8 cellular contexts compared by ENCODE assay signal in genomic region chr9:128690684-128691034, GRCh38. TPM values are rescaled to one million over a fixed set of nuclear protein-coding genes. Genes with fewer than 3 reads are reported as not detected.
DNase-seq lines count a peak whose midpoint lies in the region; ATAC-seq and TF ChIP-seq lines count a peak whose summit lies in the region.

No MANE protein-coding gene starts in this region.

- H2AFZ ChIP-seq in HCT116 (ENCODE audit: low read depth, low read length, poor library complexity, severe bottlenecking): no peak overlapping the region
- no peak overlapping the region for H2AFZ ChIP-seq in smooth muscle cell (ENCODE audit: low read depth)

- H3K4me1 ChIP-seq in HCT116 (ENCODE audit: control insufficient read depth in 1 of 2, insufficient read depth in 2 of 2, low read length in 2 of 2) (peaks cover 19 to 36% of the 10 kb centered on the region in 2 experiments), iPS DF 6.9 (ENCODE audit: control insufficient read depth, insufficient read depth, low read length) (0 out of 2 replicates have a peak, but pooled peaks cover 3% of the 10 kb centered on the region), smooth muscle cell (ENCODE audit: low read depth) (peaks cover 27% of the 10 kb centered on the region)

- H3K9me3 Mint-ChIP-seq in activated CD8-positive, alpha-beta T cell treated with anti-CD3 and anti-CD28 coated beads for 36 hours: no peaks in the 10 kb centered on the region

- DNase-seq in HCT116 (ENCODE audit: low read depth, low spot score) (no peak), iPS DF 6.9 (ENCODE audit: low read depth, low spot score) (no peak), smooth muscle cell (lab: John Stamatoyannopoulos, UW; ENCODE audit: unreplicated experiment) (no peak), NCI-H2196 (lab: John Stamatoyannopoulos, UW; ENCODE audit: unreplicated experiment) (no peak), SHP77 treated with DMSO at 0.1 percent for 48 hours (lab: John Stamatoyannopoulos, UW) (no peak)
- no peak for DNase-seq in activated CD8-positive, alpha-beta T cell treated with anti-CD3 and anti-CD28 coated beads for 36 hours
- DNase-seq in activated effector memory CD4-positive, alpha-beta T cell treated with anti-CD3 and anti-CD28 coated beads, Interleukin-2, amount 50 U/mL, for 16 hours: no peak

- H3K4me3 ChIP-seq in HCT116 (replicated peaks in 1 of 2; ENCODE audit: low read depth in 1 of 2, low read length in 2 of 2) (peak overlapping the region; percentile 90 to 100), iPS DF 6.9 (ENCODE audit: low read length) (peak overlapping the region; percentile 44), smooth muscle cell (peak overlapping the region; percentile 92)

- ATAC-seq in HCT116 (no peak), HG02884 (IDR thresholded peaks at IDR 0.05; ENCODE audit: unreplicated experiment) (no peak)
- ATAC-seq in activated CD8-positive, alpha-beta T cell treated with anti-CD3 and anti-CD28 coated beads for 36 hours: no peak

- H3K27ac ChIP-seq in HCT116 (ENCODE audit: low read depth, low read length): peak overlapping the region; percentile 92
- H3K27ac ChIP-seq in iPS DF 6.9 (ENCODE audit: low read length): no peak overlapping the region
- peak overlapping the region; percentile 61 for H3K27ac ChIP-seq in smooth muscle cell (ENCODE audit: low read depth)

- RAD21 ChIA-PET in HCT116 (lab: Charles Lee; ENCODE audit: low non-redundant PET in 1 of 2, low total read pairs in 2 of 2, uncharacterized antibody in 2 of 2, unreplicated experiment in 2 of 2): no interaction called here

- POLR2A ChIA-PET in HCT116 (lab: Charles Lee): no interaction called here
- POLR2A ChIA-PET in activated CD8-positive, alpha-beta T cell treated with anti-CD3 and anti-CD28 coated beads for 36 hours (lab: Charles Lee): interaction anchor here (0.7 to 3.4 kb wide), 6 partner anchors 10 to 208 kb away, joined by 3 to 16 read pairs (median 4); partner anchors contain the start of gene ZER1

- H3K36me3 ChIP-seq in HCT116 (ENCODE audit: control insufficient read depth in 1 of 2, insufficient read depth in 2 of 2, low read length in 2 of 2) (peaks cover 38 to 43% of the 10 kb centered on the region in 2 experiments), iPS DF 6.9 (ENCODE audit: control insufficient read depth, insufficient read depth, low read length) (peaks cover 19% of the 10 kb centered on the region), smooth muscle cell (ENCODE audit: low read depth) (peaks cover 10% of the 10 kb centered on the region)

- H4K20me1 ChIP-seq in HCT116 (ENCODE audit: insufficient read depth): peaks cover 36% of the 10 kb centered on the region; the same call in 1 of the 2 replicates
- H4K20me1 ChIP-seq in smooth muscle cell (ENCODE audit: low read depth): peaks cover 49% of the 10 kb centered on the region

- H3K9ac ChIP-seq in HCT116 (ENCODE audit: low read length): peak overlapping the region; percentile 99
- H3K9ac ChIP-seq in smooth muscle cell (ENCODE audit: low read depth): peak overlapping the region; percentile 78

- intact Hi-C loops in HCT116 (cut with micrococcal nuclease): no loop called here
- intact Hi-C loops in activated CD8-positive, alpha-beta T cell treated with anti-CD3 and anti-CD28 coated beads for 36 hours (cut with micrococcal nuclease): no loop called here

- H3K9me3 ChIP-seq in HCT116 (ENCODE audit: control insufficient read depth in 1 of 2, insufficient read depth in 1 of 2, low read depth in 1 of 2, low read length in 2 of 2) (no peaks in the 10 kb centered on the region), iPS DF 6.9 (ENCODE audit: control insufficient read depth, insufficient read depth, low read length) (no peaks in the 10 kb centered on the region), smooth muscle cell (replicated peaks; ENCODE audit: low read depth) (no peaks in the 10 kb centered on the region)

- WGBS in iPS DF 6.9 (ENCODE audit: insufficient coverage, insufficient read length): no CpG with 5 or more reads among the region's 5 CpGs
- 8% methylated on average over 5 of the region's 5 CpGs for WGBS in smooth muscle cell (ENCODE audit: low lambda C conversion rate)

- no peak for TF ChIP-seq RAD21 in HCT116 (IDR thresholded peaks at IDR 0.05; ENCODE audit: low read depth)

- peak overlapping the region; percentile 88 for H3K4me3 Mint-ChIP-seq in activated CD8-positive, alpha-beta T cell treated with anti-CD3 and anti-CD28 coated beads for 36 hours

- H3K27me3 Mint-ChIP-seq in activated CD8-positive, alpha-beta T cell treated with anti-CD3 and anti-CD28 coated beads for 36 hours: no peaks in the 10 kb centered on the region

- CTCF ChIA-PET in HCT116 (lab: Charles Lee): no interaction called here
- CTCF ChIA-PET in activated CD8-positive, alpha-beta T cell treated with anti-CD3 and anti-CD28 coated beads for 36 hours (lab: Charles Lee): interaction anchor here (4.5 kb wide), 1 partner anchor 10 kb away, joined by 29 read pairs; the partner anchor contains the start of gene PKN3

- H3F3A ChIP-seq in smooth muscle cell (ENCODE audit: low read depth): peaks cover 32% of the 10 kb centered on the region

- H3K27me3 ChIP-seq in HCT116 (ENCODE audit: insufficient read depth, low read length) (no peaks in the 10 kb centered on the region), iPS DF 6.9 (ENCODE audit: control insufficient read depth, insufficient read depth, low read length) (no peaks in the 10 kb centered on the region), smooth muscle cell (ENCODE audit: low read depth) (no peaks in the 10 kb centered on the region)

- no peak for TF ChIP-seq CTCF in HCT116 (IDR thresholded peaks at IDR 0.05 in 2 of 3, conservative IDR thresholded peaks at IDR 0.05 in 1 of 3; ENCODE audit: borderline replicate concordance in 1 of 3, insufficient read depth in 1 of 3, low read depth in 2 of 3, low read length in 2 of 3)
- no peak for TF ChIP-seq CTCF in activated CD8-positive, alpha-beta T cell treated with anti-CD3 and anti-CD28 coated beads for 36 hours (IDR thresholded peaks at IDR 0.05)
- TF ChIP-seq CTCF in smooth muscle cell (IDR thresholded peaks at IDR 0.05; ENCODE audit: borderline replicate concordance, insufficient read depth, poor library complexity, severe bottlenecking): no peak

- peak overlapping the region; percentile 95 for H3K27ac Mint-ChIP-seq in activated CD8-positive, alpha-beta T cell treated with anti-CD3 and anti-CD28 coated beads for 36 hours

- H3K4me2 ChIP-seq in HCT116 (ENCODE audit: low read length) (peak overlapping the region; percentile 98), smooth muscle cell (peak overlapping the region; percentile 99)

- peaks cover 49% of the 10 kb centered on the region for H3K36me3 Mint-ChIP-seq in activated CD8-positive, alpha-beta T cell treated with anti-CD3 and anti-CD28 coated beads for 36 hours (ENCODE audit: low read depth)

- H3K4me1 Mint-ChIP-seq in activated CD8-positive, alpha-beta T cell treated with anti-CD3 and anti-CD28 coated beads for 36 hours (ENCODE audit: low read depth): peaks cover 52% of the 10 kb centered on the region

- no peak for TF ChIP-seq POLR2A in HCT116 (IDR thresholded peaks at IDR 0.05; ENCODE audit: borderline replicate concordance, extremely low read depth, insufficient read depth, insufficient read length)

- TSS peak; percentile 37 for BruUV-seq in HCT116 (replicated peaks; lab: Mats Ljungman, UMichigan)

- H3K79me2 ChIP-seq in HCT116 (ENCODE audit: insufficient read depth, low read length) (peaks cover 69% of the 10 kb centered on the region), smooth muscle cell (ENCODE audit: low read depth) (peaks cover 49% of the 10 kb centered on the region)

- no peaks in the 10 kb centered on the region for H3K9me2 ChIP-seq in HCT116 (ENCODE audit: insufficient read depth)

TF ChIP-seq in HCT116, 20 proteins besides CTCF, POLR2A, EP300 and RAD21 (continues in another document):
- no peak for TF ChIP-seq EGR1 (IDR thresholded peaks at IDR 0.05; ENCODE audit: low read depth)
- no peak for TF ChIP-seq CEBPB (IDR thresholded peaks at IDR 0.05; ENCODE audit: low read depth)

RNA-seq across cellular contexts. Expression of gene SET, which starts 1.6 kb away (rescaled TPM):
- 595 TPM for total RNA-seq in HCT116 (2021; ENCODE audit: unreplicated experiment)
- 271 and 320 TPM in 2 replicates for polyA plus RNA-seq in HCT116 (2012)
- total RNA-seq in activated CD8-positive, alpha-beta T cell treated with anti-CD3 and anti-CD28 coated beads for 36 hours: 100 to 1,000 TPM; 749 to 755 TPM
- total RNA-seq in smooth muscle cell: 262 and 380 TPM in 2 replicates
- polyA plus RNA-seq in smooth muscle cell: 162 and 197 TPM in 2 replicates

RNA-seq across cellular contexts. Expression of gene PKN3, which starts 11.6 kb away (rescaled TPM):
- total RNA-seq in HCT116 (2021; ENCODE audit: unreplicated experiment): 37.9 TPM
- 30.1 and 34.1 TPM in 2 replicates for polyA plus RNA-seq in HCT116 (2012)
- 10 to 100 TPM in 1 of 2 experiments, 1 to 10 TPM in 1; 9.3 to 10.7 TPM for total RNA-seq in activated CD8-positive, alpha-beta T cell treated with anti-CD3 and anti-CD28 coated beads for 36 hours
- total RNA-seq in smooth muscle cell: 0.63 and 1.4 TPM in 2 replicates
- polyA plus RNA-seq in smooth muscle cell: 1.5 and 2.2 TPM in 2 replicates

RNA-seq across cellular contexts. Expression of gene ZDHHC12, which starts 33.3 kb away (rescaled TPM):
- total RNA-seq in HCT116 (2021; ENCODE audit: unreplicated experiment): 57.6 TPM
- polyA plus RNA-seq in HCT116 (2012): 86.3 and 86.6 TPM in 2 replicates
- total RNA-seq in activated CD8-positive, alpha-beta T cell treated with anti-CD3 and anti-CD28 coated beads for 36 hours: 10 to 100 TPM; 44.9 to 48.7 TPM
- 19.9 and 20.8 TPM in 2 replicates for total RNA-seq in smooth muscle cell
- polyA plus RNA-seq in smooth muscle cell: 31.3 and 49.0 TPM in 2 replicates

RNA-seq across cellular contexts. Expression of gene DYNC2I2, which starts 34.0 kb away (rescaled TPM):
- 155 TPM for total RNA-seq in HCT116 (2021; ENCODE audit: unreplicated experiment)
- polyA plus RNA-seq in HCT116 (2012): 150 and 152 TPM in 2 replicates
- total RNA-seq in activated CD8-positive, alpha-beta T cell treated with anti-CD3 and anti-CD28 coated beads for 36 hours: 10 to 100 TPM; 24.3 to 25.6 TPM
- total RNA-seq in smooth muscle cell: 23.5 and 28.6 TPM in 2 replicates
- polyA plus RNA-seq in smooth muscle cell: 50.9 and 58.3 TPM in 2 replicates

Comparison
In these comparisons a context has a peak if more than half of its experiments do, and no peak if none do; other contexts are left out.
1. H3K4me3 ChIP-seq: peak in every context shown above with its lines; median percentile 95 in HCT116; 92 in smooth muscle cell; 44 in iPS DF 6.9.